Comparison of ENCODE assay signal across 12 cellular contexts in genomic region chr1:38476111-38476783, GRCh38.
DNase-seq lines count a peak whose midpoint lies in the region; ATAC-seq and TF ChIP-seq lines count a peak whose summit lies in the region.
"Had no signal": no experiment of that assay in that cellular context is flagged by ENCODE, and none has a peak within 500 bp of the region (broad histone marks: within the 10 kb centered on the region; RNA-seq: fewer than 3 reads in every experiment).

No MANE protein-coding gene starts in this region.

- peaks cover 11 to 13% of the 10 kb centered on the region in 2 donors for H3K9me3 Mint-ChIP-seq in stimulated activated naive B cell treated with anti-CD40 and anti-IgM and Interleukin-4, amounts not matched to agents 10 μg/mL and 1 μg/mL and 100 μg/mL, for 72 hours

- H3K9me2 ChIP-seq in SK-N-SH = no peaks in the 10 kb centered on the region

- H3K4me3 Mint-ChIP-seq in stimulated activated naive B cell treated with anti-CD40 and anti-IgM and Interleukin-4, amounts not matched to agents 10 μg/mL and 1 μg/mL and 100 μg/mL, for 72 hours = peak overlapping the region; percentile 85 to 90

- peaks cover 10 to 15% of the 10 kb centered on the region in 2 donors for H3K36me3 Mint-ChIP-seq in stimulated activated naive B cell treated with anti-CD40 and anti-IgM and Interleukin-4, amounts not matched to agents 10 μg/mL and 1 μg/mL and 100 μg/mL, for 72 hours

- ATAC-seq in SK-N-SH treated with all-trans-retinoic acid at 6 μM for 48 hours (no peak), HG03354 (IDR thresholded peaks at IDR 0.05; ENCODE audit: poor library complexity, severe bottlenecking, unreplicated experiment) (no peak)
- no peak for ATAC-seq in stimulated activated naive B cell treated with anti-CD40 and anti-IgM and Interleukin-4, amounts not matched to agents 10 μg/mL and 1 μg/mL and 100 μg/mL, for 72 hours (replicated peaks)

- TF ChIP-seq CTCF in SK-N-SH (IDR thresholded peaks at IDR 0.05) = no peak

- WGBS in SK-N-SH (ENCODE audit: low lambda C conversion rate) = 10% methylated on average over 31 of the region's 46 CpGs

- H3K9me3 ChIP-seq in SK-N-SH = no peaks in the 10 kb centered on the region

- H3K9ac ChIP-seq in SK-N-SH = no peak overlapping the region

- H3K4me1 Mint-ChIP-seq in stimulated activated naive B cell treated with anti-CD40 and anti-IgM and Interleukin-4, amounts not matched to agents 10 μg/mL and 1 μg/mL and 100 μg/mL, for 72 hours = peaks cover 38 to 54% of the 10 kb centered on the region in 2 donors

- POLR2A ChIA-PET in SK-N-SH (lab: Yijun Ruan, JAX) = no interaction called here

- peak overlapping the region; percentile 52 for H3K4me2 ChIP-seq in SK-N-SH

- no peaks in the 10 kb centered on the region for H3K36me3 ChIP-seq in SK-N-SH (replicated peaks in 1 of 2; ENCODE audit: control insufficient read depth in 1 of 2, insufficient read depth in 2 of 2, low read length in 1 of 2)

- peaks cover 18% of the 10 kb centered on the region; the same call in 1 of the 2 replicates for H3K27me3 ChIP-seq in SK-N-SH (ENCODE audit: insufficient read depth)

- H2AFZ ChIP-seq in SK-N-SH (ENCODE audit: low read depth) = peak overlapping the region; percentile 79; the same call in 1 of the 2 replicates

- no peaks in the 10 kb centered on the region for H3K79me2 ChIP-seq in SK-N-SH (ENCODE audit: insufficient read depth)

- no peak for TF ChIP-seq RAD21 in SK-N-SH (IDR thresholded peaks at IDR 0.05; ENCODE audit: low read length)

- TF ChIP-seq EP300 in SK-N-SH (IDR thresholded peaks at IDR 0.05; ENCODE audit: borderline replicate concordance in 1 of 2, low read depth in 1 of 2, low read length in 1 of 2) = no peak

- no peaks in the 10 kb centered on the region for H4K20me1 ChIP-seq in SK-N-SH (ENCODE audit: insufficient read depth)

- H3K27me3 Mint-ChIP-seq in stimulated activated naive B cell treated with anti-CD40 and anti-IgM and Interleukin-4, amounts not matched to agents 10 μg/mL and 1 μg/mL and 100 μg/mL, for 72 hours = no peaks in the 10 kb centered on the region

- peak overlapping the region in 1 of 2 experiments; percentile 16; a peak in 1 of 4 replicates for H3K4me3 ChIP-seq in SK-N-SH (ENCODE audit: low read depth in 2 of 2, low read length in 1 of 2)

- CTCF ChIA-PET in SK-N-SH (lab: Yijun Ruan, JAX) = interaction anchor here (1.9 kb wide), 1 partner anchor 14 kb away, joined by 6 read pairs; no protein-coding TSS in a partner anchor

- no peaks in the 10 kb centered on the region for H3K4me1 ChIP-seq in SK-N-SH (ENCODE audit: control insufficient read depth in 1 of 2, insufficient read depth in 2 of 2, low read depth in 1 of 2, low read length in 1 of 2)

- peak overlapping the region; percentile 100 for H3K27ac Mint-ChIP-seq in stimulated activated naive B cell treated with anti-CD40 and anti-IgM and Interleukin-4, amounts not matched to agents 10 μg/mL and 1 μg/mL and 100 μg/mL, for 72 hours

- H3K27ac ChIP-seq in SK-N-SH (ENCODE audit: low read depth in 2 of 2, low read length in 1 of 2) = no peak overlapping the region

- peak; percentile 27 for DNase-seq in SK-N-SH
- peak; percentile 58 for DNase-seq in astrocyte of the hippocampus (ENCODE audit: low read depth, low spot score)
- peak; percentile 67 for DNase-seq in left kidney (ENCODE audit: low read depth, low spot score)
- DNase-seq in stimulated activated naive B cell treated with anti-CD40 and anti-IgM and Interleukin-4, amounts not matched to agents 10 μg/mL and 1 μg/mL and 100 μg/mL, for 72 hours = no peak
- DNase-seq in activated CD4-positive, alpha-beta T cell treated with anti-CD3 and anti-CD28 coated beads for 48 hours = no peak
- DNase-seq in NCI-H2196 (lab: John Stamatoyannopoulos, UW; ENCODE audit: unreplicated experiment) = no peak
- DNase-seq: activated CD4-positive, alpha-beta T cell treated with anti-CD3 and anti-CD28 coated beads for 4 hours; foreskin melanocyte; RPMI8226; stimulated activated CD8-positive, alpha-beta memory T cell treated with anti-CD3 and anti-CD28 coated beads, Interleukin-4, amount 100 ng/mL, for 48 hours had no signal

- no peaks in the 10 kb centered on the region for H3F3A ChIP-seq in SK-N-SH (replicated peaks; ENCODE audit: insufficient read depth)

TF ChIP-seq in SK-N-SH, 30 proteins besides CTCF, POLR2A, EP300 and RAD21:
- no peak for TF ChIP-seq EZH2phosphoT487 (IDR thresholded peaks at IDR 0.05; ENCODE audit: borderline replicate concordance, low read depth)
- no peak for TF ChIP-seq USF2 (IDR thresholded peaks at IDR 0.05; ENCODE audit: borderline replicate concordance, low read depth, low read length)
- no peak for TF ChIP-seq FOSL2 (IDR thresholded peaks at IDR 0.05; ENCODE audit: borderline replicate concordance, low read depth)
- TF ChIP-seq GATA2 (CRISPR knock-in tag; IDR thresholded peaks at IDR 0.05) = no peak
- no peak for TF ChIP-seq RCOR1 (IDR thresholded peaks at IDR 0.05; ENCODE audit: low read length)
- TF ChIP-seq ZBTB33 (IDR thresholded peaks at IDR 0.05; ENCODE audit: borderline replicate concordance, low read depth) = no peak
- TF ChIP-seq RXRA (IDR thresholded peaks at IDR 0.05; ENCODE audit: borderline replicate concordance, low read depth) = no peak
- TF ChIP-seq GABPA (IDR thresholded peaks at IDR 0.05; ENCODE audit: low read depth) = no peak
- TF ChIP-seq JUND (IDR thresholded peaks at IDR 0.05) = no peak

TF ChIP-seq in SK-N-SH treated with all-trans-retinoic acid at 6 μM for 48 hours, 23 proteins besides CTCF, POLR2A, EP300 and RAD21:
- no peak for TF ChIP-seq CSRNP3 (CRISPR knock-in tag; IDR thresholded peaks at IDR 0.05)
- TF ChIP-seq TOX (CRISPR knock-in tag; IDR thresholded peaks at IDR 0.05; ENCODE audit: borderline replicate concordance) = no peak
- TF ChIP-seq ZC3H10 (CRISPR knock-in tag; IDR thresholded peaks at IDR 0.05) = no peak
- TF ChIP-seq, protein P1, sequence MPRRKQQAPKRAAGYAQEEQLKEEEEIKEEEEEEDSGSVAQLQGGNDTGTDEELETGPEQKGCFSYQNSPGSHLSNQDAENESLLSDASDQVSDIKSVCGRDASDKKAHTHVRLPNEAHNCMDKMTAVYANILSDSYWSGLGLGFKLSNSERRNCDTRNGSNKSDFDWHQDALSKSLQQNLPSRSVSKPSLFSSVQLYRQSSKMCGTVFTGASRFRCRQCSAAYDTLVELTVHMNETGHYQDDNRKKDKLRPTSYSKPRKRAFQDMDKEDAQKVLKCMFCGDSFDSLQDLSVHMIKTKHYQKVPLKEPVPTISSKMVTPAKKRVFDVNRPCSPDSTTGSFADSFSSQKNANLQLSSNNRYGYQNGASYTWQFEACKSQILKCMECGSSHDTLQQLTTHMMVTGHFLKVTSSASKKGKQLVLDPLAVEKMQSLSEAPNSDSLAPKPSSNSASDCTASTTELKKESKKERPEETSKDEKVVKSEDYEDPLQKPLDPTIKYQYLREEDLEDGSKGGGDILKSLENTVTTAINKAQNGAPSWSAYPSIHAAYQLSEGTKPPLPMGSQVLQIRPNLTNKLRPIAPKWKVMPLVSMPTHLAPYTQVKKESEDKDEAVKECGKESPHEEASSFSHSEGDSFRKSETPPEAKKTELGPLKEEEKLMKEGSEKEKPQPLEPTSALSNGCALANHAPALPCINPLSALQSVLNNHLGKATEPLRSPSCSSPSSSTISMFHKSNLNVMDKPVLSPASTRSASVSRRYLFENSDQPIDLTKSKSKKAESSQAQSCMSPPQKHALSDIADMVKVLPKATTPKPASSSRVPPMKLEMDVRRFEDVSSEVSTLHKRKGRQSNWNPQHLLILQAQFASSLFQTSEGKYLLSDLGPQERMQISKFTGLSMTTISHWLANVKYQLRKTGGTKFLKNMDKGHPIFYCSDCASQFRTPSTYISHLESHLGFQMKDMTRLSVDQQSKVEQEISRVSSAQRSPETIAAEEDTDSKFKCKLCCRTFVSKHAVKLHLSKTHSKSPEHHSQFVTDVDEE (CRISPR knock-in tag; IDR thresholded peaks at IDR 0.05) = no peak
- no peak for TF ChIP-seq OSR1 (CRISPR knock-in tag; IDR thresholded peaks at IDR 0.05)
- no peak for TF ChIP-seq ISL1 (CRISPR knock-in tag; IDR thresholded peaks at IDR 0.05)
- TF ChIP-seq CSDC2 (CRISPR knock-in tag; IDR thresholded peaks at IDR 0.05) = no peak
- no peak for TF ChIP-seq PPARA (CRISPR knock-in tag; IDR thresholded peaks at IDR 0.05; ENCODE audit: borderline replicate concordance)
- TF ChIP-seq SNAI2 (CRISPR knock-in tag; IDR thresholded peaks at IDR 0.05) = no peak
- TF ChIP-seq RARB (CRISPR knock-in tag; IDR thresholded peaks at IDR 0.05) = no peak
- TF ChIP-seq, protein P2, sequence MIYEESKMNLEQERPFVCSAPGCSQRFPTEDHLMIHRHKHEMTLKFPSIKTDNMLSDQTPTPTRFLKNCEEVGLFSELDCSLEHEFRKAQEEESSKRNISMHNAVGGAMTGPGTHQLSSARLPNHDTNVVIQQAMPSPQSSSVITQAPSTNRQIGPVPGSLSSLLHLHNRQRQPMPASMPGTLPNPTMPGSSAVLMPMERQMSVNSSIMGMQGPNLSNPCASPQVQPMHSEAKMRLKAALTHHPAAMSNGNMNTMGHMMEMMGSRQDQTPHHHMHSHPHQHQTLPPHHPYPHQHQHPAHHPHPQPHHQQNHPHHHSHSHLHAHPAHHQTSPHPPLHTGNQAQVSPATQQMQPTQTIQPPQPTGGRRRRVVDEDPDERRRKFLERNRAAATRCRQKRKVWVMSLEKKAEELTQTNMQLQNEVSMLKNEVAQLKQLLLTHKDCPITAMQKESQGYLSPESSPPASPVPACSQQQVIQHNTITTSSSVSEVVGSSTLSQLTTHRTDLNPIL (CRISPR knock-in tag; IDR thresholded peaks at IDR 0.05; ENCODE audit: low read depth) = no peak
- no peak for TF ChIP-seq ZNF8 (CRISPR knock-in tag; IDR thresholded peaks at IDR 0.05)
- TF ChIP-seq ZFP30 (CRISPR knock-in tag; IDR thresholded peaks at IDR 0.05) = no peak
- no peak for TF ChIP-seq ZNF70 (CRISPR knock-in tag; IDR thresholded peaks at IDR 0.05)

Comparison
In these comparisons a context has a peak if more than half of its experiments do, and no peak if none do; other contexts are left out.
1. DNase-seq: peak in SK-N-SH (single experiment), astrocyte of the hippocampus (single experiment) and left kidney (single experiment); none in stimulated activated naive B cell treated with anti-CD40 and anti-IgM and Interleukin-4, amounts not matched to agents 10 μg/mL and 1 μg/mL and 100 μg/mL, for 72 hours (single experiment), activated CD4-positive, alpha-beta T cell treated with anti-CD3 and anti-CD28 coated beads for 48 hours (single experiment) and NCI-H2196 (single experiment).